ENCODE assay signal across 8 cellular contexts in genomic region chr6:161274488-161274858, GRCh38. TPM values are rescaled to one million over a fixed set of nuclear protein-coding genes. Genes with fewer than 3 reads are reported as not detected.
DNase-seq lines count a peak whose midpoint lies in the region; ATAC-seq and TF ChIP-seq lines count a peak whose summit lies in the region.

No MANE protein-coding gene starts in this region.

- no peak for TF ChIP-seq EP300 in sigmoid colon (IDR thresholded peaks at IDR 0.05)

- TF ChIP-seq CTCF in fibroblast of pulmonary artery (IDR thresholded peaks at IDR 0.05; ENCODE audit: low read length, missing control alignments) (no peak), sigmoid colon (IDR thresholded peaks at IDR 0.05) (no peak)

- H3K9me3 ChIP-seq in sigmoid colon: no peaks in the 10 kb centered on the region

- peaks cover 0 to 23% (median 20%) of the 10 kb centered on the region in 4 donors for H3K4me1 ChIP-seq in sigmoid colon

- 16 to 24% methylated on average over 8 of the region's 8 CpGs for WGBS in sigmoid colon, 2 donors

- peak overlapping the region; percentile 74 to 83 (median 78) for H3K27ac ChIP-seq in sigmoid colon

- peak; percentile 17 for DNase-seq in RPMI7951 (ENCODE audit: low read depth)
- DNase-seq in fibroblast of pulmonary artery (ENCODE audit: low read depth): no peak
- no peak for DNase-seq in sigmoid colon
- DNase-seq in left lobe of liver (ENCODE audit: low spot score): no peak
- no peak for DNase-seq in globus pallidus (ENCODE audit: low spot score)

- no peaks in the 10 kb centered on the region for H3K27me3 ChIP-seq in sigmoid colon

- H3K36me3 ChIP-seq in sigmoid colon: no peaks in the 10 kb centered on the region

- H3K4me3 ChIP-seq in fibroblast of pulmonary artery (replicated peaks; ENCODE audit: low read depth, low read length): peak overlapping the region; percentile 83
- peak overlapping the region; percentile 55 to 77 (median 64) for H3K4me3 ChIP-seq in sigmoid colon

- no peak for TF ChIP-seq POLR2A in sigmoid colon (IDR thresholded peaks at IDR 0.05)

- intact Hi-C loops in sigmoid colon (cut with DNase I): loop anchor here (5.0 kb wide), 2 partner anchors 107 to 282 kb away; partner anchors contain the start of gene MAP3K4

- peak; percentile 9 for ATAC-seq in GM18511 (IDR thresholded peaks at IDR 0.05; ENCODE audit: unreplicated experiment)
- no peak for ATAC-seq in left lobe of liver
- no peak for ATAC-seq in HG02885 (IDR thresholded peaks at IDR 0.05; ENCODE audit: poor library complexity, unreplicated experiment)
- ATAC-seq in GM21619 (IDR thresholded peaks at IDR 0.05; ENCODE audit: unreplicated experiment): no peak

RNA-seq across cellular contexts. Expression of gene AGPAT4, which starts 0.6 kb away (rescaled TPM):
- 15.5 and 16.2 TPM in 2 replicates for total RNA-seq in RPMI7951 (2014; rRNA removed; shearing (Covaris generic))
- total RNA-seq in sigmoid colon (10 to 100 TPM in 1 of 4 donors, 1 to 10 TPM in 3; 6.9 to 16.6 (median 7.5) TPM), left lobe of liver (0.88 TPM)
- 1 to 10 TPM in 1 of 3 donors, under 1 TPM in 2; under 0.01 to 2.0 (median 0.23) TPM for polyA plus RNA-seq in sigmoid colon
